29 cellular contexts compared by ENCODE assay signal in the genomic region with DNA sequence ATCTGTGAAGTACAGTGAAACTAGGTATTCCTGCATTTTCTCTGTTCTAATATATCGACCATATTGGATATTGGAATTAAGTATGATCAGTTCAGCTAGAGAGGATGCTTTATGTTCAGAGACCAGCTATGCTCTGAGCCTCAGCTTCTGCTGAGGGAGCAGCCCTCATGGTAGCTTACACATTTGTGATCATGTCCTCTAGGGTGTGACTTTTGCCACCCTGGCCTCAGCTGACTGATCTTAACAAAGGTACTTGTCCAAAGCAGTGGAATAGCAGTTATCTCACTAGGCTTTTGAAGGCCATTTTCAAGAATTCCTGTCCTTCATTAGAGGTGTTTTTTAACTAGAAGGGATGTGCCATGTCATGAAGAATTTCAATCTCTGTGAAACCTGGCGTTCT.
"Had no signal": no experiment of that assay in that cellular context is flagged by ENCODE, and none has a peak within 500 bp of the region (broad histone marks: within the 10 kb centered on the region; RNA-seq: fewer than 3 reads in every experiment).

No MANE protein-coding gene starts in this region.

- H2AFZ ChIP-seq: parathyroid adenoma had no signal

- FAIRE-seq: small intestine, urothelium cell line had no signal

- H3K36me3 ChIP-seq: neutrophil, ovary, right lobe of liver, sigmoid colon, thoracic aorta, thyroid gland, tibial nerve, upper lobe of left lung, vagina had no signal

- DNase-seq: naive thymus-derived CD8-positive, alpha-beta T cell; nephron progenitor cell; occipital lobe; ovary; posterior cingulate gyrus; psoas muscle; right cardiac atrium; right lobe of liver; sigmoid colon; small intestine; stimulated activated CD4-positive, alpha-beta T cell treated with anti-CD3 and anti-CD28 coated beads, Interleukin-1b, Interleukin-23, amount 100 ng/mL, for 48 hours; stimulated activated CD4-positive, alpha-beta T cell treated with anti-CD3 and anti-CD28 coated beads, Interleukin-4, amount 100 ng/mL, for 1 hour; stimulated activated CD4-positive, alpha-beta T cell treated with anti-CD3 and anti-CD28 coated beads, Interleukin-4, amount 100 ng/mL, for 4 hours; stimulated activated CD8-positive, alpha-beta memory T cell treated with anti-CD3 and anti-CD28 coated beads, Interleukin-4, amount 100 ng/mL, for 48 hours; stimulated activated naive CD4-positive, alpha-beta T cell; stimulated activated naive CD8-positive, alpha-beta T cell treated with anti-CD3 and anti-CD28 coated beads, Interleukin-15, amount 100 ng/mL, for 72 hours; stimulated activated naive CD8-positive, alpha-beta T cell treated with anti-CD3 and anti-CD28 coated beads, Interleukin-15, Interleukin-2, amounts not matched to agents 100 U/mL and 50 U/mL, for 24 hours; substantia nigra; thyroid gland; trophoblast cell; upper lobe of left lung had no signal

- H3K27ac ChIP-seq: neutrophil, ovary, parathyroid adenoma, psoas muscle, right lobe of liver, sigmoid colon, thoracic aorta, thyroid gland, tibial nerve, upper lobe of left lung, vagina had no signal

- H3K9me3 ChIP-seq: neutrophil, ovary, psoas muscle, right lobe of liver, sigmoid colon, thoracic aorta, thyroid gland, tibial nerve, upper lobe of left lung, vagina had no signal

- ATAC-seq: naive thymus-derived CD8-positive, alpha-beta T cell; natural killer cell treated with Interleukin-12 subunit alpha and Interleukin-12 subunit beta and Interleukin-15 and Interleukin-18, amount 100 ng/mL, for 72 hours; psoas muscle; right cardiac atrium; right lobe of liver; stimulated activated memory B cell treated with anti-CD40 and anti-IgM and Interleukin-4, amounts not matched to agents 10 μg/mL and 1 μg/mL and 100 μg/mL, for 72 hours; stimulated activated naive CD8-positive, alpha-beta T cell treated with anti-CD3 and anti-CD28 coated beads, Interleukin-15, amount 100 ng/mL, for 72 hours; stimulated activated naive CD8-positive, alpha-beta T cell treated with anti-CD3 and anti-CD28 coated beads, Interleukin-15, Interleukin-2, amounts not matched to agents 100 U/mL and 50 U/mL, for 24 hours had no signal

- H3K27me3 ChIP-seq: neutrophil, ovary, right lobe of liver, sigmoid colon, thyroid gland, tibial nerve, upper lobe of left lung, vagina had no signal

- H3K4me3 ChIP-seq: ovary, psoas muscle, right lobe of liver, sigmoid colon, thoracic aorta, thyroid gland, tibial nerve, upper lobe of left lung, vagina had no signal

- H3K9ac ChIP-seq: parathyroid adenoma had no signal

- H3K4me1 ChIP-seq: right lobe of liver had no signal
